ENCODE assay signal across 17 cellular contexts in the genomic region with DNA sequence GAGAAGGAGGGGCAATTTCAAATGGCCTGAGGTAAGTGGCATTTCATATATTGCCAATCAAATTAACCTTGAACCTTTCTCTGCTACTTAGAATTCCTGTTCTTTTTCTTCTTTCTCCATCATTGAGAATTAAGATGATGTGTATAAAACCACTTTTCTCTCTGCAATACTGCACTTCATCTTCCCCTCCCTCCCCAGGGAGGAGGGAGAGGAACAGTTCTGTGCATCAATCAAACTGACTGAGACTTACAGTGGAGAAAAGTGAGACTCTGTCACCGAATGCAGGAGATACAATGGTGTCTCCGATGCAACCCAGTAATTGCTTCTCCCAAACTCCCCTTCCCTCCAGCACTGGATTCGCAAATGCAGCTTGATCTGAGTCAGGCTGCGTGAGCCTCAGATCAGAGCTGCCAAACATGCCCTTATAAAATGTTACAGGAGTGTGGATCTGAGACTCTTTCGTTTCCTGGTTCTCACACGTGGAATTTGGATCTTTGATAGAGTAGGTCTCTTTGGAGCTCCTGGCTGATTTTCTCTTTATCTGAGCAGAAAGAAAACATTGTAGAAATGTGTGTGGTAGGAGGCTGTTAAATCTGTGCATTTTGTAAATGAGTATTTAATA.
"Had no signal": no experiment of that assay in that cellular context is flagged by ENCODE, and none has a peak within 500 bp of the region (broad histone marks: within the 10 kb centered on the region; RNA-seq: fewer than 3 reads in every experiment).

No MANE protein-coding gene starts in this region.

- H3K9me3 Mint-ChIP-seq: activated CD4-positive, alpha-beta memory T cell treated with anti-CD3 and anti-CD28 coated beads, Interleukin-2, amount 10 ng/mL, durations not matched to agents 7 days and 5 days; activated CD4-positive, alpha-beta T cell treated with anti-CD3 and anti-CD28 coated beads, Interleukin-2, amount 10 ng/mL, durations not matched to agents 24 days and 14 days; activated naive CD4-positive, alpha-beta T cell treated with anti-CD3 and anti-CD28 coated beads, Interleukin-2, amount 10 ng/mL, durations not matched to agents 7 days and 5 days; immature natural killer cell had no signal

- H3K36me3 ChIP-seq: neutrophil, ovary, prostate gland, upper lobe of right lung had no signal

- H3K27me3 ChIP-seq: neutrophil, ovary, upper lobe of right lung had no signal

- H3K4me1 ChIP-seq: prostate gland, upper lobe of right lung had no signal

- H3K9me3 ChIP-seq: neutrophil, ovary, prostate gland, upper lobe of right lung had no signal

- H3K4me3 ChIP-seq: ovary, prostate gland, upper lobe of right lung had no signal

- H3K4me3 Mint-ChIP-seq: activated CD4-positive, alpha-beta memory T cell treated with anti-CD3 and anti-CD28 coated beads, Interleukin-2, amount 10 ng/mL, durations not matched to agents 7 days and 5 days; activated CD4-positive, alpha-beta T cell treated with anti-CD3 and anti-CD28 coated beads, Interleukin-2, amount 10 ng/mL, durations not matched to agents 24 days and 14 days; activated CD8-positive, alpha-beta memory T cell treated with anti-CD3 and anti-CD28 coated beads, Interleukin-2, amount 10 ng/mL, durations not matched to agents 7 days and 5 days; activated naive CD4-positive, alpha-beta T cell treated with anti-CD3 and anti-CD28 coated beads, Interleukin-2, amount 10 ng/mL, durations not matched to agents 7 days and 5 days; immature natural killer cell; natural killer cell had no signal

- H3K27ac ChIP-seq: neutrophil, ovary, prostate gland, upper lobe of right lung had no signal

- H3K27ac Mint-ChIP-seq: activated CD4-positive, alpha-beta memory T cell treated with anti-CD3 and anti-CD28 coated beads, Interleukin-2, amount 10 ng/mL, durations not matched to agents 7 days and 5 days; activated CD4-positive, alpha-beta T cell treated with anti-CD3 and anti-CD28 coated beads, Interleukin-2, amount 10 ng/mL, durations not matched to agents 24 days and 14 days; activated CD8-positive, alpha-beta memory T cell treated with anti-CD3 and anti-CD28 coated beads, Interleukin-2, amount 10 ng/mL, durations not matched to agents 7 days and 5 days; activated naive CD4-positive, alpha-beta T cell treated with anti-CD3 and anti-CD28 coated beads, Interleukin-2, amount 10 ng/mL, durations not matched to agents 7 days and 5 days; immature natural killer cell; natural killer cell had no signal

- H3K36me3 Mint-ChIP-seq: activated CD8-positive, alpha-beta memory T cell treated with anti-CD3 and anti-CD28 coated beads, Interleukin-2, amount 10 ng/mL, durations not matched to agents 7 days and 5 days; activated naive CD4-positive, alpha-beta T cell treated with anti-CD3 and anti-CD28 coated beads, Interleukin-2, amount 10 ng/mL, durations not matched to agents 7 days and 5 days; immature natural killer cell; natural killer cell had no signal

- ATAC-seq: activated CD8-positive, alpha-beta memory T cell treated with anti-CD3 and anti-CD28 coated beads, Interleukin-2, amount 10 ng/mL, durations not matched to agents 7 days and 5 days; left ventricle myocardium superior; natural killer cell; upper lobe of right lung had no signal

- H3K27me3 Mint-ChIP-seq: activated CD4-positive, alpha-beta memory T cell treated with anti-CD3 and anti-CD28 coated beads, Interleukin-2, amount 10 ng/mL, durations not matched to agents 7 days and 5 days; activated CD4-positive, alpha-beta T cell treated with anti-CD3 and anti-CD28 coated beads, Interleukin-2, amount 10 ng/mL, durations not matched to agents 24 days and 14 days; activated naive CD4-positive, alpha-beta T cell treated with anti-CD3 and anti-CD28 coated beads, Interleukin-2, amount 10 ng/mL, durations not matched to agents 7 days and 5 days had no signal

- DNase-seq: activated CD4-positive, alpha-beta memory T cell treated with anti-CD3 and anti-CD28 coated beads, Interleukin-2, amount 10 ng/mL, durations not matched to agents 7 days and 5 days; activated CD4-positive, alpha-beta T cell treated with anti-CD3 and anti-CD28 coated beads, Interleukin-2, amount 10 ng/mL, durations not matched to agents 24 days and 14 days; activated CD8-positive, alpha-beta memory T cell treated with anti-CD3 and anti-CD28 coated beads, Interleukin-2, amount 10 ng/mL, durations not matched to agents 7 days and 5 days; activated effector memory CD4-positive, alpha-beta T cell treated with anti-CD3 and anti-CD28 coated beads, Interleukin-2, amount 50 U/mL, for 16 hours; activated naive CD4-positive, alpha-beta T cell treated with anti-CD3 and anti-CD28 coated beads, Interleukin-2, amount 10 ng/mL, durations not matched to agents 7 days and 5 days; activated T-cell treated with anti-CD3 and anti-CD28 coated beads for 4 hours; immature natural killer cell; left ventricle myocardium superior; midbrain; natural killer cell; ovary; stimulated activated CD4-positive, alpha-beta T cell treated with anti-CD3 and anti-CD28 coated beads, Interleukin-4, amount 100 ng/mL, for 24 hours; stimulated activated naive CD4-positive, alpha-beta T cell treated with Interleukin-2 at 50 U/mL for 16 hours; T-helper 9 cell; upper lobe of right lung had no signal

- H3K4me1 Mint-ChIP-seq: activated CD4-positive, alpha-beta memory T cell treated with anti-CD3 and anti-CD28 coated beads, Interleukin-2, amount 10 ng/mL, durations not matched to agents 7 days and 5 days; activated CD4-positive, alpha-beta T cell treated with anti-CD3 and anti-CD28 coated beads, Interleukin-2, amount 10 ng/mL, durations not matched to agents 24 days and 14 days; activated CD8-positive, alpha-beta memory T cell treated with anti-CD3 and anti-CD28 coated beads, Interleukin-2, amount 10 ng/mL, durations not matched to agents 7 days and 5 days; activated naive CD4-positive, alpha-beta T cell treated with anti-CD3 and anti-CD28 coated beads, Interleukin-2, amount 10 ng/mL, durations not matched to agents 7 days and 5 days; immature natural killer cell; natural killer cell had no signal
